Comparison of ENCODE assay signal across 8 cellular contexts in genomic region chr6:159691963-159692287, GRCh38. TPM values are rescaled to one million over a fixed set of nuclear protein-coding genes. Genes with fewer than 3 reads are reported as not detected.
DNase-seq lines count a peak whose midpoint lies in the region; ATAC-seq and TF ChIP-seq lines count a peak whose summit lies in the region.

No MANE protein-coding gene starts in this region.

- H3K27me3 ChIP-seq in heart right ventricle (no peaks in the 10 kb centered on the region), right lobe of liver (no peaks in the 10 kb centered on the region)

- H3K4me3 ChIP-seq in heart right ventricle (peak overlapping the region; percentile 81 to 99 (median 96)), right lobe of liver (peak overlapping the region; percentile 83 to 92 (median 92))

- peaks cover 17% of the 10 kb centered on the region for H3K36me3 Mint-ChIP-seq in type B pancreatic cell

- no peaks in the 10 kb centered on the region for H3K9me3 Mint-ChIP-seq in type B pancreatic cell

- peaks cover 21% of the 10 kb centered on the region for H3K4me1 Mint-ChIP-seq in type B pancreatic cell (ENCODE audit: unreplicated experiment)

- 14 to 30% methylated on average over 7 of the region's 7 CpGs for WGBS in heart right ventricle, 2 donors
- WGBS in right lobe of liver (ENCODE audit: insufficient coverage, low coverage, low lambda C conversion rate, missing lambda C conversion rate): 6% methylated on average over 3 of the region's 7 CpGs

- no peaks in the 10 kb centered on the region for H3K27me3 Mint-ChIP-seq in type B pancreatic cell

- TF ChIP-seq POLR2A in right lobe of liver (IDR thresholded peaks at IDR 0.05): peak; percentile 43

- no peak for TF ChIP-seq CTCF in heart right ventricle (IDR thresholded peaks at IDR 0.05)
- TF ChIP-seq CTCF in right lobe of liver (IDR thresholded peaks at IDR 0.05): no peak
- no peak for TF ChIP-seq CTCF in type B pancreatic cell (conservative IDR thresholded peaks at IDR 0.05)

- H3K27ac Mint-ChIP-seq in type B pancreatic cell: peak overlapping the region; percentile 69

- peaks cover 0 to 47% (median 15%) of the 10 kb centered on the region in 9 donors for H3K36me3 ChIP-seq in heart right ventricle
- H3K36me3 ChIP-seq in right lobe of liver: peaks cover 0 to 26% (median 12%) of the 10 kb centered on the region in 4 donors

- H3K4me3 Mint-ChIP-seq in type B pancreatic cell: peak overlapping the region; percentile 93

- intact Hi-C loops in heart right ventricle (cut with DNase I) (loop anchor here (1.0 to 10.0 kb wide), 13 partner anchors 23 to 243 kb away; partner anchors contain the start of genes WTAP (in 6 of the 10), MRPL18 (in 4 of the 10), ACAT2 (in 3 of the 10) and TCP1 (in 2 of the 10)), left cardiac atrium (cut with DNase I) (loop anchor here in 1 of 2 donors (2.0 kb wide), 1 partner anchor 97 kb away; the partner anchor contains the start of gene TCP1), right lobe of liver (cut with DNase I) (no loop called here)

- DNase-seq in heart right ventricle (no peak), left cardiac atrium (no peak), right lobe of liver (no peak), type B pancreatic cell (ENCODE audit: extremely low spot score, unreplicated experiment) (no peak), MV-4-11 (lab: John Stamatoyannopoulos, UW) (no peak), left lobe of liver (ENCODE audit: low spot score) (no peak), AG20443 (ENCODE audit: low spot score) (no peak)

- H3K27ac ChIP-seq in heart right ventricle (peak overlapping the region; percentile 95 to 99 (median 98)), angular gyrus (ENCODE audit: low read depth, low read length) (peak overlapping the region; percentile 87), right lobe of liver (peak overlapping the region; percentile 98 to 99 (median 98))

- no peaks in the 10 kb centered on the region for H3K9me3 ChIP-seq in heart right ventricle
- no peaks in the 10 kb centered on the region for H3K9me3 ChIP-seq in right lobe of liver

- H3K4me1 ChIP-seq in heart right ventricle (peaks cover 2 to 75% (median 56%) of the 10 kb centered on the region in 9 donors), right lobe of liver (peaks cover 0 to 44% (median 6%) of the 10 kb centered on the region in 4 donors)

- ATAC-seq in heart right ventricle: no peak
- no peak for ATAC-seq in left cardiac atrium
- peak in 1 of 4 donors; percentile 1 for ATAC-seq in right lobe of liver
- ATAC-seq in left lobe of liver: no peak

RNA-seq across cellular contexts. Expression of gene SOD2, which starts 1.1 kb away (rescaled TPM):
- total RNA-seq in heart right ventricle: 1,000 to 10,000 TPM in 1 of 10 donors, 100 to 1,000 TPM in 9; 720 to 1,111 (median 848) TPM
- polyA plus RNA-seq in heart right ventricle: 100 to 1,000 TPM; 144 to 208 TPM
- total RNA-seq in left cardiac atrium: 100 to 1,000 TPM; 527 to 576 TPM
- 1,000 to 10,000 TPM in 3 of 6 experiments, 100 to 1,000 TPM in 3; 606 to 3,254 (median 1,720) TPM for total RNA-seq in right lobe of liver
- 78.1 and 100 TPM in 2 replicates for total RNA-seq in type B pancreatic cell (ENCODE audit: low replicate concordance)
- total RNA-seq in left lobe of liver: 608 TPM

RNA-seq across cellular contexts. Expression of gene WTAP, which starts 35.4 kb away (rescaled TPM):
- total RNA-seq in heart right ventricle: 10 to 100 TPM; 44.4 to 70.1 (median 47.2) TPM
- 10 to 100 TPM; 47.8 to 50.4 TPM for polyA plus RNA-seq in heart right ventricle
- 10 to 100 TPM; 42.1 to 57.4 TPM for total RNA-seq in left cardiac atrium
- 10 to 100 TPM; 21.1 to 64.3 (median 37.6) TPM for total RNA-seq in right lobe of liver
- total RNA-seq in type B pancreatic cell (ENCODE audit: low replicate concordance): 96.9 and 108 TPM in 2 replicates
- 23.7 TPM for total RNA-seq in left lobe of liver

Comparison
In these comparisons a context has a peak if more than half of its experiments do, and no peak if none do; other contexts are left out.
1. intact Hi-C loops: an anchor here in heart right ventricle (1.0 to 10.0 kb wide); none called in right lobe of liver.